ENCODE assay signal across 1 cellular context in genomic region chr16:31077024-31077423, GRCh38.
TF ChIP-seq lines count a peak whose summit lies in the region.

No MANE protein-coding gene starts in this region.

TF ChIP-seq in H1, 55 proteins besides CTCF, POLR2A, EP300 and RAD21:
- no peak for TF ChIP-seq MAFK (IDR thresholded peaks at IDR 0.05; ENCODE audit: low read depth, low read length)
- no peak for TF ChIP-seq NRF1 (IDR thresholded peaks at IDR 0.05; ENCODE audit: low read depth, low read length)
- TF ChIP-seq EZH2 (IDR thresholded peaks at IDR 0.05; ENCODE audit: low read depth, low read length, severe bottlenecking) = no peak
- no peak for TF ChIP-seq SP1 (IDR thresholded peaks at IDR 0.05; ENCODE audit: low read depth, low read length)
- no peak for TF ChIP-seq CBX5 (IDR thresholded peaks at IDR 0.05; ENCODE audit: low read depth, low read length)
- TF ChIP-seq MAX (IDR thresholded peaks at IDR 0.05) = no peak
- no peak for TF ChIP-seq SP2 (IDR thresholded peaks at IDR 0.05; ENCODE audit: low read length)
- no peak for TF ChIP-seq EGR1 (IDR thresholded peaks at IDR 0.05; ENCODE audit: borderline replicate concordance, low read depth, low read length)
- TF ChIP-seq CHD2 (IDR thresholded peaks at IDR 0.05; ENCODE audit: low read length) = no peak
- TF ChIP-seq RFX5 (IDR thresholded peaks at IDR 0.05; ENCODE audit: borderline replicate concordance, low read depth, low read length) = no peak
- no peak for TF ChIP-seq USF2 (IDR thresholded peaks at IDR 0.05; ENCODE audit: low read length)
- TF ChIP-seq RNF2 (IDR thresholded peaks at IDR 0.05; ENCODE audit: borderline replicate concordance, low read depth, low read length, missing control alignments, poor library complexity, severe bottlenecking) = no peak
- no peak for TF ChIP-seq FOSL1 (IDR thresholded peaks at IDR 0.05; ENCODE audit: insufficient read depth, low read depth, low read length)
- no peak for TF ChIP-seq PHF8 (conservative IDR thresholded peaks at IDR 0.05; ENCODE audit: low read depth, low read length)
- TF ChIP-seq TCF12 (IDR thresholded peaks at IDR 0.05; ENCODE audit: low read depth, low read length) = no peak
- no peak for TF ChIP-seq GTF2F1 (IDR thresholded peaks at IDR 0.05; ENCODE audit: borderline replicate concordance, low read depth, low read length)
- TF ChIP-seq RXRA (IDR thresholded peaks at IDR 0.05; ENCODE audit: insufficient read depth, low read depth, low read length) = no peak
